ENCODE assay signal across 8 cellular contexts in the genomic region with DNA sequence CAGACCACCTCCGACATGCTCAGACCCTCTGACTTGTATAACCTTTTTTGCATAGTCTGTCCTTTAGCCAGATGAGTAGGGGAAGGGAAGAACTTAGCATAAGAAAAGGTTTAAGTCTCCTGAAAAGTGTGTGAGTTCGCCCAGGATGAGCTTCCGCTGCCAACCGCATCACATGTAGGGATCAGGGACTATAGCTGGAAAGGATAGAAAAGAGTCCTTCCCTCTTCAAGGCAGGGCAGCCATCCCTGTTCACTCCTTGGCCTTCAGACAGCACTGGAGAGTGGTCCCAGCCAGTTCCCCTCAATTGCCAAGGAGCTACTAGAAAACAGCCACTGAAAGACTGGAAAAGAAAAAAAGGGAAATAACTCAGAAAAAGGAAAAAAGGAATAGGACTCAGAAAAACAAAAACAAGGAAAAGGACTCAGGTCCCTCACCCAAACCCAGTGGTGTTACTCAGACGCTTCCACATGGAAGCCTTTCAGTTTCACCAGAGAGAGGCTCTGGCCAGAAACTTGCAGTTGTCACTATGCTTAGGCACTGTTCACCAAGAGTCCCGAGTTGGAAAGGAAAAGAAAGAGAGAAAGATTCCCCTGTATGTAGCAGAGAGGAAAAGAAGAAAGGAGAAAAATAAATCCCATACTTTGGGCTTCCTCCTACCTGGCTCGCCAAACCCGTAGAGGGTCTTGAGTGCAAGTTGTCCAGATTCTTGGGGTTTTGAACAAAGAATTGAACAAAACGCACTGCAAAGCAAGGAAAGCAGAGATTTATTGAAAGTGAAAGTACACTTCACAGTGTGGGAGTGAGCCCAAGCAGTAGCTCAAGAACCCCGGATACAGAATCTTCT. TPM values are rescaled to one million over a fixed set of nuclear protein-coding genes. Genes with fewer than 3 reads are reported as not detected.
DNase-seq lines count a peak whose midpoint lies in the region; ATAC-seq, FAIRE-seq and TF ChIP-seq lines count a peak whose summit lies in the region.

No MANE protein-coding gene starts in this region.

- H3K27ac Mint-ChIP-seq in activated CD4-positive, alpha-beta T cell treated with anti-CD3 and anti-CD28 coated beads, Interleukin-2, amount 10 ng/mL, durations not matched to agents 24 days and 14 days, result peak overlapping the region; percentile 96

- DNase-seq in activated CD4-positive, alpha-beta T cell treated with anti-CD3 and anti-CD28 coated beads, Interleukin-2, amount 10 ng/mL, durations not matched to agents 24 days and 14 days, result peak; percentile 76
- no peak for DNase-seq in activated CD4-positive, alpha-beta T cell treated with anti-CD3 and anti-CD28 coated beads, Interleukin-2, amount 50 U/mL, for 4 hours
- DNase-seq in RPMI8226, result peak; percentile 26
- no peak for DNase-seq in kidney
- DNase-seq in effector CD4-positive, alpha-beta T cell, result no peak
- no peak for DNase-seq in activated CD8-positive, alpha-beta memory T cell treated with anti-CD3 and anti-CD28 coated beads, Interleukin-2, amount 50 U/mL, for 4 hours

- no peak for TF ChIP-seq CTCF in kidney (IDR thresholded peaks at IDR 0.05; ENCODE audit: borderline replicate concordance, extremely low read depth, insufficient read depth)

- intact Hi-C loops in activated CD4-positive, alpha-beta T cell treated with anti-CD3 and anti-CD28 coated beads, Interleukin-2, amount 10 ng/mL, durations not matched to agents 24 days and 14 days (cut with micrococcal nuclease), result loop anchor here (1.0 to 10.0 kb wide), 7 partner anchors 111 to 1089 kb away; a partner anchor contains a TSS
- intact Hi-C loops in kidney (cut with DNase I), result no loop called here

- peak overlapping the region in 1 of 2 donors; percentile 10 for H3K9ac ChIP-seq in kidney (ENCODE audit: low read length in 2 of 2)

- H3K4me1 Mint-ChIP-seq in activated CD4-positive, alpha-beta T cell treated with anti-CD3 and anti-CD28 coated beads, Interleukin-2, amount 10 ng/mL, durations not matched to agents 24 days and 14 days, result peaks cover 43% of the 10 kb centered on the region

- no peak for ATAC-seq in HG03342 (IDR thresholded peaks at IDR 0.05; ENCODE audit: unreplicated experiment)

- H3K9me3 ChIP-seq in kidney (ENCODE audit: control insufficient read depth in 1 of 2, low read length in 2 of 2), result no peaks in the 10 kb centered on the region

- H3K4me3 Mint-ChIP-seq in activated CD4-positive, alpha-beta T cell treated with anti-CD3 and anti-CD28 coated beads, Interleukin-2, amount 10 ng/mL, durations not matched to agents 24 days and 14 days, result peak overlapping the region; percentile 90

- H3K27ac ChIP-seq in kidney (ENCODE audit: low read depth in 2 of 2, low read length in 2 of 2) (peak overlapping the region in 1 of 2 donors; percentile 53), temporal lobe (ENCODE audit: low read depth, low read length) (peak overlapping the region; percentile 17)

- H3K9me3 Mint-ChIP-seq in activated CD4-positive, alpha-beta T cell treated with anti-CD3 and anti-CD28 coated beads, Interleukin-2, amount 10 ng/mL, durations not matched to agents 24 days and 14 days, result peaks cover 15% of the 10 kb centered on the region

- H3K4me3 ChIP-seq in kidney (ENCODE audit: low read length in 2 of 2), result peak overlapping the region; percentile 43 to 60

- no peaks in the 10 kb centered on the region for H3K36me3 ChIP-seq in kidney (ENCODE audit: control insufficient read depth in 1 of 2, insufficient read depth in 2 of 2, low read length in 2 of 2)

- no peaks in the 10 kb centered on the region for H3K27me3 Mint-ChIP-seq in activated CD4-positive, alpha-beta T cell treated with anti-CD3 and anti-CD28 coated beads, Interleukin-2, amount 10 ng/mL, durations not matched to agents 24 days and 14 days

- H3K36me3 Mint-ChIP-seq in activated CD4-positive, alpha-beta T cell treated with anti-CD3 and anti-CD28 coated beads, Interleukin-2, amount 10 ng/mL, durations not matched to agents 24 days and 14 days (ENCODE audit: low read depth), result peaks cover 15% of the 10 kb centered on the region

- peaks cover 5 to 7% of the 10 kb centered on the region in 2 donors for H3K4me1 ChIP-seq in kidney (ENCODE audit: control insufficient read depth in 1 of 2, insufficient read depth in 1 of 2, low read depth in 1 of 2, low read length in 2 of 2)

- no peak for FAIRE-seq in kidney (lab: Jason Lieb, UNC)

RNA-seq across cellular contexts. Expression of a gene that starts 5.6 kb away (rescaled TPM):
- total RNA-seq in activated CD4-positive, alpha-beta T cell treated with anti-CD3 and anti-CD28 coated beads, Interleukin-2, amount 10 ng/mL, durations not matched to agents 24 days and 14 days, result 57.8 and 60.2 TPM in 2 replicates
- total RNA-seq in kidney, result 144 TPM
- 88.3 TPM for polyA plus RNA-seq in kidney (ENCODE audit: insufficient read depth, low read depth, low replicate concordance)
- 102 TPM for total RNA-seq in temporal lobe

Comparison
In these comparisons a context has a peak if more than half of its experiments do, and no peak if none do; other contexts are left out.
1. DNase-seq: peak in activated CD4-positive, alpha-beta T cell treated with anti-CD3 and anti-CD28 coated beads, Interleukin-2, amount 10 ng/mL, durations not matched to agents 24 days and 14 days (single experiment) and RPMI8226 (single experiment); none in activated CD4-positive, alpha-beta T cell treated with anti-CD3 and anti-CD28 coated beads, Interleukin-2, amount 50 U/mL, for 4 hours (0 of 2), kidney (single experiment), effector CD4-positive, alpha-beta T cell (single experiment) and activated CD8-positive, alpha-beta memory T cell treated with anti-CD3 and anti-CD28 coated beads, Interleukin-2, amount 50 U/mL, for 4 hours (single experiment).